In the genomic region with DNA sequence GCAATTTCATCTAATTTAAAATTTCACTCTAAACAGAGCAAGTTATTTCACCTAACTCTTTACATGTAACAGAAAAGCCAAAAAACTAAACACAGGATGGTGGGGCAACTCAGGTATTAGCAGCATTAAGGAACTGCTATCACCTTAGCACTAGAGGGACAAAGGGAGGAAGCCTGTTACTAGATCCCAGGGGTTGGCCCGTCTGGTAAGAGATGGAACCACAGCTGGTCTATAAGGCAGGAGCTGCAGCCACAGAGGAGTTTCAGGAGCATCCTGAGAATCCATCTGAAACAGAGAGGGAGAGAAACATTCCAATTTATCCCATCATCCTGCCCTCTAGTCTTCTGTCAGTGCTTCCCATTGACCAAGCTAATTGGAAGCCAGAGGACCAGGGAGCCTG, we compare ENCODE assay signal across 19 cellular contexts.
DNase-seq lines count a peak whose midpoint lies in the region; ATAC-seq and TF ChIP-seq lines count a peak whose summit lies in the region.
"Had no signal": no experiment of that assay in that cellular context is flagged by ENCODE, and none has a peak within 500 bp of the region (broad histone marks: within the 10 kb centered on the region; RNA-seq: fewer than 3 reads in every experiment).

No MANE protein-coding gene starts in this region.

- H3K27me3 Mint-ChIP-seq in WTC11 (ENCODE audit: low read depth): no peaks in the 10 kb centered on the region
- H3K27me3 Mint-ChIP-seq in Caco-2 (ENCODE audit: insufficient read depth, unreplicated experiment): no peaks in the 10 kb centered on the region
- H3K27me3 Mint-ChIP-seq: CD4-positive, alpha-beta T cell had no signal

- H3K14ac ChIP-seq in trophoblast cell (ENCODE audit: low read length): no peak overlapping the region

- H3K4me1 ChIP-seq in iPS-18a (ENCODE audit: control insufficient read depth, low read depth, low read length) (peaks cover 35% of the 10 kb centered on the region), trophoblast cell (ENCODE audit: control insufficient read depth in 1 of 2, insufficient read depth in 2 of 2, low read length in 2 of 2) (no peaks in the 10 kb centered on the region), Caco-2 (no peaks in the 10 kb centered on the region)
- H3K4me1 ChIP-seq: A549 had no signal

- DNase-seq in ELF-1 (ENCODE audit: low read depth, low spot score) (peak; percentile 3), WTC11 (ENCODE audit: low spot score) (no peak), trophoblast cell (no peak), Caco-2 (no peak), NCI-H345 treated with DMSO at 0.1 percent for 48 hours (lab: John Stamatoyannopoulos, UW; ENCODE audit: unreplicated experiment) (no peak), NCI-H510A (lab: John Stamatoyannopoulos, UW) (no peak)
- DNase-seq: AML-193; CD4-positive, alpha-beta T cell; DMS153; DMS79; GF-D8; HCEC 1CT; IMR-90 had no signal

- H3K36me3 Mint-ChIP-seq in WTC11: peaks cover 20% of the 10 kb centered on the region
- no peaks in the 10 kb centered on the region for H3K36me3 Mint-ChIP-seq in Caco-2 (ENCODE audit: insufficient read depth, unreplicated experiment)

- intact Hi-C loops in Caco-2 (cut with micrococcal nuclease; ENCODE audit: unreplicated experiment): no loop called here

- ATAC-seq in WTC11: peak; percentile 52
- ATAC-seq: A549, K562 had no signal

- H3K4ac ChIP-seq in trophoblast cell (ENCODE audit: low read depth, low read length): no peak overlapping the region

- no peak overlapping the region for H3K18ac ChIP-seq in trophoblast cell (ENCODE audit: low read length)

- H3K23ac ChIP-seq in trophoblast cell (ENCODE audit: low read length): no peak overlapping the region

- H3K79me1 ChIP-seq in trophoblast cell (ENCODE audit: low read length): no peaks in the 10 kb centered on the region

- no peak overlapping the region for H2AK5ac ChIP-seq in trophoblast cell (ENCODE audit: low read length)

- H3K27ac ChIP-seq in iPS-18a (ENCODE audit: low read length): no peak overlapping the region
- no peak overlapping the region for H3K27ac ChIP-seq in trophoblast cell (ENCODE audit: low read depth, low read length)
- H3K27ac ChIP-seq: 22Rv1, A549, C4-2B, HL-60 had no signal

- no CpG with 5 or more reads among the region's 1 CpG for WGBS in trophoblast cell (ENCODE audit: extremely low coverage, insufficient coverage, insufficient read length)

- H3K36me3 ChIP-seq in iPS-18a (ENCODE audit: control insufficient read depth, low read depth, low read length) (no peaks in the 10 kb centered on the region), trophoblast cell (ENCODE audit: control insufficient read depth in 1 of 2, insufficient read depth in 2 of 2, low read length in 2 of 2) (no peaks in the 10 kb centered on the region), Caco-2 (ENCODE audit: control insufficient read depth, insufficient read depth, low read length) (no peaks in the 10 kb centered on the region)

- no peak overlapping the region for H2AFZ ChIP-seq in trophoblast cell (ENCODE audit: insufficient read depth, low read length, poor library complexity)

- H4K12ac ChIP-seq in trophoblast cell (ENCODE audit: low read depth, low read length): no peak overlapping the region

- no TSS peak for BruUV-seq in Caco-2 (replicated peaks; lab: Mats Ljungman, UMichigan)

- no peak overlapping the region for H4K8ac ChIP-seq in trophoblast cell (ENCODE audit: low read depth, low read length)

- POLR2A ChIA-PET in WTC11 (lab: Charles Lee) (no interaction called here), Caco-2 (lab: Charles Lee) (no interaction called here)

- no peak overlapping the region for H2BK5ac ChIP-seq in trophoblast cell (ENCODE audit: low read depth, low read length, poor library complexity)

- H3K27me3 ChIP-seq in iPS-18a (ENCODE audit: control insufficient read depth, insufficient read depth, low read length) (no peaks in the 10 kb centered on the region), trophoblast cell (ENCODE audit: insufficient read depth, low read length) (no peaks in the 10 kb centered on the region), Caco-2 (replicated peaks; ENCODE audit: control insufficient read depth, insufficient read depth, low read length) (no peaks in the 10 kb centered on the region)

- no peak overlapping the region for H3K9ac ChIP-seq in iPS-18a (ENCODE audit: low read length)
- peak overlapping the region; percentile 56 for H3K9ac ChIP-seq in trophoblast cell (ENCODE audit: low read length)

- H3K9me3 ChIP-seq in iPS-18a (ENCODE audit: control insufficient read depth, low read depth, low read length) (no peaks in the 10 kb centered on the region), trophoblast cell (ENCODE audit: insufficient read depth, low read depth, low read length) (no peaks in the 10 kb centered on the region), Caco-2 (no peaks in the 10 kb centered on the region)
- H3K9me3 ChIP-seq: A549 had no signal

- H2BK12ac ChIP-seq in trophoblast cell (ENCODE audit: low read length): no peak overlapping the region

- peak overlapping the region; percentile 11; the same call in 1 of the 2 replicates for H3K27ac Mint-ChIP-seq in WTC11
- no peak overlapping the region for H3K27ac Mint-ChIP-seq in Caco-2 (ENCODE audit: unreplicated experiment)
- H3K27ac Mint-ChIP-seq: CD4-positive, alpha-beta T cell had no signal

- H3K79me2 ChIP-seq in trophoblast cell (ENCODE audit: control insufficient read depth, insufficient read depth, low read length, poor library complexity): no peaks in the 10 kb centered on the region

- H3K4me3 Mint-ChIP-seq in WTC11 (no peak overlapping the region), Caco-2 (ENCODE audit: unreplicated experiment) (no peak overlapping the region)
- H3K4me3 Mint-ChIP-seq: CD4-positive, alpha-beta T cell had no signal

- CTCF ChIA-PET in WTC11 (lab: Charles Lee): interaction anchor here (1.7 to 2.9 kb wide), 2 partner anchors 71 to 587 kb away, joined by 5 to 11 read pairs; a partner anchor contains a TSS
- CTCF ChIA-PET in Caco-2 (lab: Charles Lee): no interaction called here

- H3K4me1 Mint-ChIP-seq in WTC11 (peaks cover 51% of the 10 kb centered on the region), Caco-2 (ENCODE audit: low read depth, unreplicated experiment) (no peaks in the 10 kb centered on the region)

- TF ChIP-seq CTCF in WTC11 (IDR thresholded peaks at IDR 0.05): no peak
- no peak for TF ChIP-seq CTCF in Caco-2 (IDR thresholded peaks at IDR 0.05; ENCODE audit: insufficient read depth in 1 of 2, low read depth in 1 of 2, low read length in 1 of 2, severe bottlenecking in 1 of 2, unreplicated experiment in 1 of 2)

- no peak overlapping the region for H2BK120ac ChIP-seq in trophoblast cell (ENCODE audit: insufficient read depth, low read length, poor library complexity)

- H3K4me3 ChIP-seq in iPS-18a (ENCODE audit: low read length) (peak overlapping the region; percentile 23), trophoblast cell (ENCODE audit: low read depth, low read length) (no peak overlapping the region), Caco-2 (ENCODE audit: low read depth, low read length) (no peak overlapping the region)
- H3K4me3 ChIP-seq: A549, K562 had no signal

- H4K91ac ChIP-seq in trophoblast cell (ENCODE audit: low read depth, low read length): no peak overlapping the region

- H3K4me2 ChIP-seq in trophoblast cell (ENCODE audit: low read length): no peak overlapping the region
- H3K4me2 ChIP-seq: A549 had no signal

- peaks cover 15% of the 10 kb centered on the region for H3K9me3 Mint-ChIP-seq in WTC11
- no peaks in the 10 kb centered on the region for H3K9me3 Mint-ChIP-seq in Caco-2 (ENCODE audit: unreplicated experiment)

TF ChIP-seq in WTC11, 78 proteins besides CTCF, POLR2A, EP300 and RAD21:
- no peak for TF ChIP-seq ZNF671 (CRISPR knock-in tag; IDR thresholded peaks at IDR 0.05)
- no peak for TF ChIP-seq SMAD4 (CRISPR knock-in tag; IDR thresholded peaks at IDR 0.05)
- TF ChIP-seq ZNF317 (CRISPR knock-in tag; IDR thresholded peaks at IDR 0.05; ENCODE audit: borderline replicate concordance, low read depth): peak; percentile 68; the same call in 1 of the 2 replicates
- TF ChIP-seq, protein P1, sequence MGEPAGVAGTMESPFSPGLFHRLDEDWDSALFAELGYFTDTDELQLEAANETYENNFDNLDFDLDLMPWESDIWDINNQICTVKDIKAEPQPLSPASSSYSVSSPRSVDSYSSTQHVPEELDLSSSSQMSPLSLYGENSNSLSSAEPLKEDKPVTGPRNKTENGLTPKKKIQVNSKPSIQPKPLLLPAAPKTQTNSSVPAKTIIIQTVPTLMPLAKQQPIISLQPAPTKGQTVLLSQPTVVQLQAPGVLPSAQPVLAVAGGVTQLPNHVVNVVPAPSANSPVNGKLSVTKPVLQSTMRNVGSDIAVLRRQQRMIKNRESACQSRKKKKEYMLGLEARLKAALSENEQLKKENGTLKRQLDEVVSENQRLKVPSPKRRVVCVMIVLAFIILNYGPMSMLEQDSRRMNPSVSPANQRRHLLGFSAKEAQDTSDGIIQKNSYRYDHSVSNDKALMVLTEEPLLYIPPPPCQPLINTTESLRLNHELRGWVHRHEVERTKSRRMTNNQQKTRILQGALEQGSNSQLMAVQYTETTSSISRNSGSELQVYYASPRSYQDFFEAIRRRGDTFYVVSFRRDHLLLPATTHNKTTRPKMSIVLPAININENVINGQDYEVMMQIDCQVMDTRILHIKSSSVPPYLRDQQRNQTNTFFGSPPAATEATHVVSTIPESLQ (CRISPR knock-in tag; IDR thresholded peaks at IDR 0.05): no peak
